In genomic region chr12:86523844-86524243, GRCh38 we compare ENCODE assay signal across 8 cellular contexts.
"Had no signal": no experiment of that assay in that cellular context is flagged by ENCODE, and none has a peak within 500 bp of the region (broad histone marks: within the 10 kb centered on the region; RNA-seq: fewer than 3 reads in every experiment).

No MANE protein-coding gene starts in this region.

- FAIRE-seq: HepG2, HTR-8/SVneo, K562 had no signal

- H3K4me3 ChIP-seq: K562 had no signal

- ATAC-seq: HepG2, K562 had no signal

- DNase-seq: IMR-90, KBM-7, KG1 had no signal

- H3K4me2 ChIP-seq: KMS-11 had no signal

- H3K9ac ChIP-seq: KMS-11 had no signal

- H3K27ac ChIP-seq: HL-60, KMS-11 had no signal
